8 cellular contexts compared by ENCODE assay signal in genomic region chr17:7239091-7240027, GRCh38. TPM values are rescaled to one million over a fixed set of nuclear protein-coding genes. Genes with fewer than 3 reads are reported as not detected.
DNase-seq lines count a peak whose midpoint lies in the region; ATAC-seq and TF ChIP-seq lines count a peak whose summit lies in the region.

TSS of gene PHF23 (minus strand) at chr17:7239457. CDS start at chr17:7239279, 178 bp downstream.

- no peaks in the 10 kb centered on the region for H3K27me3 Mint-ChIP-seq in natural killer cell (ENCODE audit: low read depth in 2 of 2)

- H3K27me3 ChIP-seq in DND-41 (ENCODE audit: insufficient read depth, low read length, poor library complexity) = no peaks in the 10 kb centered on the region

- intact Hi-C loops in natural killer cell (cut with micrococcal nuclease) = loop anchor here (2.0 kb wide), 1 partner anchor 13 kb away; the partner anchor contains the start of gene ELP5

- H3K9me3 Mint-ChIP-seq in natural killer cell = no peaks in the 10 kb centered on the region

- peak within 1 kb of the TSS; percentile 96 for H3K4me3 Mint-ChIP-seq in natural killer cell

- peak within 1 kb of the TSS; percentile 99 for H3K4me2 ChIP-seq in DND-41 (ENCODE audit: insufficient read depth, low read length)

- peaks cover 61 to 77% of the 10 kb centered on the region in 2 donors for H3K4me1 Mint-ChIP-seq in natural killer cell

- H3K27ac Mint-ChIP-seq in natural killer cell = peak within 1 kb of the TSS; percentile 97 to 99

- peaks cover 25% of the 10 kb centered on the region for H4K20me1 ChIP-seq in DND-41 (ENCODE audit: insufficient read depth, low read length)

- peak within 1 kb of the TSS; percentile 92 for H3K27ac ChIP-seq in DND-41 (ENCODE audit: low read length)

- no peaks in the 10 kb centered on the region for H3K36me3 Mint-ChIP-seq in natural killer cell

- DNase-seq in DND-41 = peak; percentile 100
- peak; percentile 96 for DNase-seq in H4 (ENCODE audit: low spot score)
- peak; percentile 99 for DNase-seq in M059J (ENCODE audit: low read depth)
- peak; percentile 100 for DNase-seq in SHP77 (lab: John Stamatoyannopoulos, UW)
- DNase-seq in activated effector memory CD4-positive, alpha-beta T cell treated with Interleukin-2 at 50 U/mL for 16 hours = peak; percentile 98
- DNase-seq in fibroblast of peridontal ligament (ENCODE audit: extremely low read depth) = peak; percentile 99
- peak; percentile 85 for DNase-seq in natural killer cell
- peak; percentile 96 for DNase-seq in stimulated activated naive CD4-positive, alpha-beta T cell treated with Interleukin-2 at 50 U/mL for 16 hours (lab: John Stamatoyannopoulos, UW)

- TF ChIP-seq CTCF in DND-41 (IDR thresholded peaks at IDR 0.05; ENCODE audit: borderline replicate concordance, extremely low read depth, low read length, poor library complexity, severe bottlenecking) = no peak
- no peak for TF ChIP-seq CTCF in natural killer cell (IDR thresholded peaks at IDR 0.05)

- H3K4me3 ChIP-seq in DND-41 (ENCODE audit: low read depth in 1 of 2, low read length in 2 of 2) = peak within 1 kb of the TSS; percentile 73 to 87

- H2AFZ ChIP-seq in DND-41 (ENCODE audit: low read depth, low read length) = peak within 1 kb of the TSS; percentile 56

- peaks cover 53% of the 10 kb centered on the region for H3K36me3 ChIP-seq in DND-41 (ENCODE audit: insufficient read depth, low read length)

- peak within 1 kb of the TSS; percentile 88 for H3K9ac ChIP-seq in DND-41 (ENCODE audit: low read depth, low read length)

- H3K9me3 ChIP-seq in DND-41 (ENCODE audit: insufficient read depth, low read length, severe bottlenecking) = no peaks in the 10 kb centered on the region

- peaks cover 71% of the 10 kb centered on the region for H3K79me2 ChIP-seq in DND-41 (ENCODE audit: insufficient read depth, low read length)

- H3K4me1 ChIP-seq in DND-41 (ENCODE audit: insufficient read depth, low read length) = peaks cover 67% of the 10 kb centered on the region

- peak; percentile 73 for ATAC-seq in DND-41 (ENCODE audit: insufficient read depth, low read depth)
- ATAC-seq in natural killer cell = peak; percentile 56 to 77 (median 68)

RNA-seq across cellular contexts. Expression of gene PHF23, which starts in this region (rescaled TPM):
- total RNA-seq in H4 (2014; rRNA removed; shearing (Covaris generic)) = 37.5 and 45.3 TPM in 2 replicates
- total RNA-seq in M059J (2014; rRNA removed; shearing (Covaris generic)) = 49.6 and 53.3 TPM in 2 replicates
- total RNA-seq in natural killer cell = 10 to 100 TPM; 19.3 to 32.3 (median 20.8) TPM

Comparison
In these comparisons a context has a peak if more than half of its experiments do, and no peak if none do; other contexts are left out.
1. Peak in every context shown above with its lines: DNase-seq, ATAC-seq, H3K4me3 ChIP-seq and H3K27ac ChIP-seq.